Comparison of ENCODE assay signal across 1 cellular context in the genomic region with DNA sequence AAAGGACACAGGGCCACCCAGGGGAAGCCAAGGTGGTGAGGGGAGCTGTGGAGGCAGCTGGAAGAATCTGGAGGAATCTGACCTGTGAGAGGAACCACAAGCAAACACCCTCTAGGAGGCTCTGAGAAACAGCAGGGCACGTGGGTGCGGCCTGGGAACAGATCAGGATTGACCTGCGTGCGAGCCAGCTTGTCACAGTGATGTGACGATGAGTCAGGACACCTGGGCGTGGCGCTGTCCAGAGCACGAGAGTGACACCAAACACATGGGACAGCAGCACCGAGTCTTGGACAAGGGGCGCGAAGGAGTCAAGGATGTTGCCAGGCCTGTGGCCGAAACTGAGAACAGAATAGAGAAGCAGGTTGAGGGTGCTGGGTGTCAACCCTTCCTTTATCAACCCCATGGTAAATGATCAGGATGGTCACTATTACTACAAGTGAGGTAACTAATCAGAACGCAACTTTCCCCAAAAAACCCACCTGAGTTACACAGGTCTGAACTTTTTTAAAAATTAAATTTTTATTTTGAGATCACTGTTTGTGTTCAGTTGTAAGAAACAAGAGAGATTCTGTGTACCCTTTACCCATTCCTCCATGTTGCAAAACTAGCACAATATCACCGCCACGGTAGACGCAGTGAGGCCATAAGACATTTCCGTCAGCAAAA.
TF ChIP-seq lines count a peak whose summit lies in the region.

No MANE protein-coding gene starts in this region.

TF ChIP-seq in K562, 482 proteins besides CTCF, POLR2A, EP300 and RAD21 (continued from another document):
- TF ChIP-seq, protein P1, sequence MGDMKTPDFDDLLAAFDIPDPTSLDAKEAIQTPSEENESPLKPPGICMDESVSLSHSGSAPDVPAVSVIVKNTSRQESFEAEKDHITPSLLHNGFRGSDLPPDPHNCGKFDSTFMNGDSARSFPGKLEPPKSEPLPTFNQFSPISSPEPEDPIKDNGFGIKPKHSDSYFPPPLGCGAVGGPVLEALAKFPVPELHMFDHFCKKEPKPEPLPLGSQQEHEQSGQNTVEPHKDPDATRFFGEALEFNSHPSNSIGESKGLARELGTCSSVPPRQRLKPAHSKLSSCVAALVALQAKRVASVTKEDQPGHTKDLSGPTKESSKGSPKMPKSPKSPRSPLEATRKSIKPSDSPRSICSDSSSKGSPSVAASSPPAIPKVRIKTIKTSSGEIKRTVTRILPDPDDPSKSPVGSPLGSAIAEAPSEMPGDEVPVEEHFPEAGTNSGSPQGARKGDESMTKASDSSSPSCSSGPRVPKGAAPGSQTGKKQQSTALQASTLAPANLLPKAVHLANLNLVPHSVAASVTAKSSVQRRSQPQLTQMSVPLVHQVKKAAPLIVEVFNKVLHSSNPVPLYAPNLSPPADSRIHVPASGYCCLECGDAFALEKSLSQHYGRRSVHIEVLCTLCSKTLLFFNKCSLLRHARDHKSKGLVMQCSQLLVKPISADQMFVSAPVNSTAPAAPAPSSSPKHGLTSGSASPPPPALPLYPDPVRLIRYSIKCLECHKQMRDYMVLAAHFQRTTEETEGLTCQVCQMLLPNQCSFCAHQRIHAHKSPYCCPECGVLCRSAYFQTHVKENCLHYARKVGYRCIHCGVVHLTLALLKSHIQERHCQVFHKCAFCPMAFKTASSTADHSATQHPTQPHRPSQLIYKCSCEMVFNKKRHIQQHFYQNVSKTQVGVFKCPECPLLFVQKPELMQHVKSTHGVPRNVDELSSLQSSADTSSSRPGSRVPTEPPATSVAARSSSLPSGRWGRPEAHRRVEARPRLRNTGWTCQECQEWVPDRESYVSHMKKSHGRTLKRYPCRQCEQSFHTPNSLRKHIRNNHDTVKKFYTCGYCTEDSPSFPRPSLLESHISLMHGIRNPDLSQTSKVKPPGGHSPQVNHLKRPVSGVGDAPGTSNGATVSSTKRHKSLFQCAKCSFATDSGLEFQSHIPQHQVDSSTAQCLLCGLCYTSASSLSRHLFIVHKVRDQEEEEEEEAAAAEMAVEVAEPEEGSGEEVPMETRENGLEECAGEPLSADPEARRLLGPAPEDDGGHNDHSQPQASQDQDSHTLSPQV (IDR thresholded peaks at IDR 0.05), result peak; percentile 87
- TF ChIP-seq TBL1XR1 (IDR thresholded peaks at IDR 0.05; ENCODE audit: low read length in 2 of 2), result peak in 1 of 2 experiments; percentile 74; a peak in 1 of 4 replicates
- TF ChIP-seq, protein P2, sequence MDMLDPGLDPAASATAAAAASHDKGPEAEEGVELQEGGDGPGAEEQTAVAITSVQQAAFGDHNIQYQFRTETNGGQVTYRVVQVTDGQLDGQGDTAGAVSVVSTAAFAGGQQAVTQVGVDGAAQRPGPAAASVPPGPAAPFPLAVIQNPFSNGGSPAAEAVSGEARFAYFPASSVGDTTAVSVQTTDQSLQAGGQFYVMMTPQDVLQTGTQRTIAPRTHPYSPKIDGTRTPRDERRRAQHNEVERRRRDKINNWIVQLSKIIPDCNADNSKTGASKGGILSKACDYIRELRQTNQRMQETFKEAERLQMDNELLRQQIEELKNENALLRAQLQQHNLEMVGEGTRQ (CRISPR knock-in tag; IDR thresholded peaks at IDR 0.05), result peak; percentile 80
- peak; percentile 98 for TF ChIP-seq L3MBTL2 (IDR thresholded peaks at IDR 0.05)
- TF ChIP-seq MBD2 (IDR thresholded peaks at IDR 0.05; ENCODE audit: borderline replicate concordance, low read depth), result no peak
- 0 out of 2 replicates have a peak, but pooled peaks have one; percentile 20 for TF ChIP-seq NCOR1 (IDR thresholded peaks at IDR 0.05)
- peak; percentile 95 for TF ChIP-seq MTA1 (IDR thresholded peaks at IDR 0.05; ENCODE audit: borderline replicate concordance)
- peak; percentile 96 for TF ChIP-seq E2F6 (IDR thresholded peaks at IDR 0.05; ENCODE audit: borderline replicate concordance in 1 of 2, extremely low read depth in 1 of 2, insufficient read depth in 1 of 2, insufficient read length in 1 of 2, low read depth in 1 of 2, low read length in 1 of 2, poor library complexity in 1 of 2, severe bottlenecking in 1 of 2)
- peak in 1 of 2 experiments; percentile 24; a peak in 1 of 4 replicates for TF ChIP-seq MLLT1 (IDR thresholded peaks at IDR 0.05)
- TF ChIP-seq, protein P3, sequence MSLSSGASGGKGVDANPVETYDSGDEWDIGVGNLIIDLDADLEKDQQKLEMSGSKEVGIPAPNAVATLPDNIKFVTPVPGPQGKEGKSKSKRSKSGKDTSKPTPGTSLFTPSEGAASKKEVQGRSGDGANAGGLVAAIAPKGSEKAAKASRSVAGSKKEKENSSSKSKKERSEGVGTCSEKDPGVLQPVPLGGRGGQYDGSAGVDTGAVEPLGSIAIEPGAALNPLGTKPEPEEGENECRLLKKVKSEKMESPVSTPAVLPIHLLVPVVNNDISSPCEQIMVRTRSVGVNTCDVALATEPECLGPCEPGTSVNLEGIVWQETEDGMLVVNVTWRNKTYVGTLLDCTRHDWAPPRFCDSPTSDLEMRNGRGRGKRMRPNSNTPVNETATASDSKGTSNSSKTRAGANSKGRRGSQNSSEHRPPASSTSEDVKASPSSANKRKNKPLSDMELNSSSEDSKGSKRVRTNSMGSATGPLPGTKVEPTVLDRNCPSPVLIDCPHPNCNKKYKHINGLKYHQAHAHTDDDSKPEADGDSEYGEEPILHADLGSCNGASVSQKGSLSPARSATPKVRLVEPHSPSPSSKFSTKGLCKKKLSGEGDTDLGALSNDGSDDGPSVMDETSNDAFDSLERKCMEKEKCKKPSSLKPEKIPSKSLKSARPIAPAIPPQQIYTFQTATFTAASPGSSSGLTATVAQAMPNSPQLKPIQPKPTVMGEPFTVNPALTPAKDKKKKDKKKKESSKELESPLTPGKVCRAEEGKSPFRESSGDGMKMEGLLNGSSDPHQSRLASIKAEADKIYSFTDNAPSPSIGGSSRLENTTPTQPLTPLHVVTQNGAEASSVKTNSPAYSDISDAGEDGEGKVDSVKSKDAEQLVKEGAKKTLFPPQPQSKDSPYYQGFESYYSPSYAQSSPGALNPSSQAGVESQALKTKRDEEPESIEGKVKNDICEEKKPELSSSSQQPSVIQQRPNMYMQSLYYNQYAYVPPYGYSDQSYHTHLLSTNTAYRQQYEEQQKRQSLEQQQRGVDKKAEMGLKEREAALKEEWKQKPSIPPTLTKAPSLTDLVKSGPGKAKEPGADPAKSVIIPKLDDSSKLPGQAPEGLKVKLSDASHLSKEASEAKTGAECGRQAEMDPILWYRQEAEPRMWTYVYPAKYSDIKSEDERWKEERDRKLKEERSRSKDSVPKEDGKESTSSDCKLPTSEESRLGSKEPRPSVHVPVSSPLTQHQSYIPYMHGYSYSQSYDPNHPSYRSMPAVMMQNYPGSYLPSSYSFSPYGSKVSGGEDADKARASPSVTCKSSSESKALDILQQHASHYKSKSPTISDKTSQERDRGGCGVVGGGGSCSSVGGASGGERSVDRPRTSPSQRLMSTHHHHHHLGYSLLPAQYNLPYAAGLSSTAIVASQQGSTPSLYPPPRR (CRISPR knock-in tag; IDR thresholded peaks at IDR 0.05; ENCODE audit: borderline replicate concordance), result no peak; the same call in 1 of the 2 replicates
- TF ChIP-seq ARID2 (IDR thresholded peaks at IDR 0.05), result no peak
- 0 out of 2 replicates have a peak, but pooled peaks have one; percentile 30 for TF ChIP-seq SPI1 (IDR thresholded peaks at IDR 0.05; ENCODE audit: borderline replicate concordance, low read depth, low read length)
- TF ChIP-seq BRCA1 (IDR thresholded peaks at IDR 0.05), result no peak
- TF ChIP-seq BRCA1 (CRISPR knock-in tag; IDR thresholded peaks at IDR 0.05), result no peak
- peak; percentile 79 for TF ChIP-seq CXXC5 (CRISPR knock-in tag; IDR thresholded peaks at IDR 0.05)
- TF ChIP-seq, protein P4, sequence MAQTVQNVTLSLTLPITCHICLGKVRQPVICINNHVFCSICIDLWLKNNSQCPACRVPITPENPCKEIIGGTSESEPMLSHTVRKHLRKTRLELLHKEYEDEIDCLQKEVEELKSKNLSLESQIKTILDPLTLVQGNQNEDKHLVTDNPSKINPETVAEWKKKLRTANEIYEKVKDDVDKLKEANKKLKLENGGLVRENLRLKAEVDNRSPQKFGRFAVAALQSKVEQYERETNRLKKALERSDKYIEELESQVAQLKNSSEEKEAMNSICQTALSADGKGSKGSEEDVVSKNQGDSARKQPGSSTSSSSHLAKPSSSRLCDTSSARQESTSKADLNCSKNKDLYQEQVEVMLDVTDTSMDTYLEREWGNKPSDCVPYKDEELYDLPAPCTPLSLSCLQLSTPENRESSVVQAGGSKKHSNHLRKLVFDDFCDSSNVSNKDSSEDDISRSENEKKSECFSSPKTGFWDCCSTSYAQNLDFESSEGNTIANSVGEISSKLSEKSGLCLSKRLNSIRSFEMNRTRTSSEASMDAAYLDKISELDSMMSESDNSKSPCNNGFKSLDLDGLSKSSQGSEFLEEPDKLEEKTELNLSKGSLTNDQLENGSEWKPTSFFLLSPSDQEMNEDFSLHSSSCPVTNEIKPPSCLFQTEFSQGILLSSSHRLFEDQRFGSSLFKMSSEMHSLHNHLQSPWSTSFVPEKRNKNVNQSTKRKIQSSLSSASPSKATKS (CRISPR knock-in tag; IDR thresholded peaks at IDR 0.05), result no peak
- TF ChIP-seq PKNOX1 (IDR thresholded peaks at IDR 0.05), result peak; percentile 95
- TF ChIP-seq MITF (IDR thresholded peaks at IDR 0.05), result peak; percentile 73; the same call in 1 of the 2 replicates
- TF ChIP-seq, protein P5, sequence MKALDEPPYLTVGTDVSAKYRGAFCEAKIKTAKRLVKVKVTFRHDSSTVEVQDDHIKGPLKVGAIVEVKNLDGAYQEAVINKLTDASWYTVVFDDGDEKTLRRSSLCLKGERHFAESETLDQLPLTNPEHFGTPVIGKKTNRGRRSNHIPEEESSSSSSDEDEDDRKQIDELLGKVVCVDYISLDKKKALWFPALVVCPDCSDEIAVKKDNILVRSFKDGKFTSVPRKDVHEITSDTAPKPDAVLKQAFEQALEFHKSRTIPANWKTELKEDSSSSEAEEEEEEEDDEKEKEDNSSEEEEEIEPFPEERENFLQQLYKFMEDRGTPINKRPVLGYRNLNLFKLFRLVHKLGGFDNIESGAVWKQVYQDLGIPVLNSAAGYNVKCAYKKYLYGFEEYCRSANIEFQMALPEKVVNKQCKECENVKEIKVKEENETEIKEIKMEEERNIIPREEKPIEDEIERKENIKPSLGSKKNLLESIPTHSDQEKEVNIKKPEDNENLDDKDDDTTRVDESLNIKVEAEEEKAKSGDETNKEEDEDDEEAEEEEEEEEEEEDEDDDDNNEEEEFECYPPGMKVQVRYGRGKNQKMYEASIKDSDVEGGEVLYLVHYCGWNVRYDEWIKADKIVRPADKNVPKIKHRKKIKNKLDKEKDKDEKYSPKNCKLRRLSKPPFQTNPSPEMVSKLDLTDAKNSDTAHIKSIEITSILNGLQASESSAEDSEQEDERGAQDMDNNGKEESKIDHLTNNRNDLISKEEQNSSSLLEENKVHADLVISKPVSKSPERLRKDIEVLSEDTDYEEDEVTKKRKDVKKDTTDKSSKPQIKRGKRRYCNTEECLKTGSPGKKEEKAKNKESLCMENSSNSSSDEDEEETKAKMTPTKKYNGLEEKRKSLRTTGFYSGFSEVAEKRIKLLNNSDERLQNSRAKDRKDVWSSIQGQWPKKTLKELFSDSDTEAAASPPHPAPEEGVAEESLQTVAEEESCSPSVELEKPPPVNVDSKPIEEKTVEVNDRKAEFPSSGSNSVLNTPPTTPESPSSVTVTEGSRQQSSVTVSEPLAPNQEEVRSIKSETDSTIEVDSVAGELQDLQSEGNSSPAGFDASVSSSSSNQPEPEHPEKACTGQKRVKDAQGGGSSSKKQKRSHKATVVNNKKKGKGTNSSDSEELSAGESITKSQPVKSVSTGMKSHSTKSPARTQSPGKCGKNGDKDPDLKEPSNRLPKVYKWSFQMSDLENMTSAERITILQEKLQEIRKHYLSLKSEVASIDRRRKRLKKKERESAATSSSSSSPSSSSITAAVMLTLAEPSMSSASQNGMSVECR (CRISPR knock-in tag; IDR thresholded peaks at IDR 0.05), result 0 out of 2 replicates have a peak, but pooled peaks have one; percentile 45
- peak; percentile 9 to 92; a peak in 3 of 4 replicates for TF ChIP-seq RCOR1 (IDR thresholded peaks at IDR 0.05; ENCODE audit: borderline replicate concordance in 1 of 2, low read depth in 2 of 2, low read length in 2 of 2)
TF ChIP-seq in K562: peak in this region for 116.
